In the genomic region with DNA sequence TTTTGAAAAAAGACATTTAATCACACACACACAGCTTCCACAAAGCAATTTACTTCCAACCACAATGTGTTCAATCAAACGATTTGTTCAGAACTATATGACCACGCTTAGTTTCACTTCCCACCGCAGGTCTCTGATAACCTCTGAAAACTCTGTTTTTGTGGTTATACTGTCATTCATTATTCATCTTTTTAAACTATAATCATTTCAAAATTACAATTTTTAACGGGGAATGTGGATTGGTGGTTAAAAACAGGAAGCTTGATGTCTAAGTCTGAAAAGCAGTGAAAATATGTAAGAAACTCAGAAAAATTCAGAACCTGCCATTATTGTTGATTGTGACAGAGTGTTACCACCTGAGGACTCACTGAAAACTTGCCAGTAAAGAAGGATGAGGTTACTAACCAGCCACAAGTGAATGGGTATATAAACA, we compare ENCODE assay signal across 8 cellular contexts. TPM values are rescaled to one million over a fixed set of nuclear protein-coding genes. Genes with fewer than 3 reads are reported as not detected.
DNase-seq lines count a peak whose midpoint lies in the region; ATAC-seq lines count a peak whose summit lies in the region.

No MANE protein-coding gene starts in this region.

- peaks cover 26% of the 10 kb centered on the region for H3K4me1 Mint-ChIP-seq in activated T-cell treated with anti-CD3 and anti-CD28 coated beads, Interleukin-2, amount 50 U/mL, for 4 hours (ENCODE audit: low read depth)

- in situ Hi-C loops in KBM-7 (cut with MboI; ENCODE audit: low pct_unique_long_range_greater_than_20kb, low sequenced_read_pairs) = no loop called here

- no peak overlapping the region for H3K4me3 Mint-ChIP-seq in activated T-cell treated with anti-CD3 and anti-CD28 coated beads, Interleukin-2, amount 50 U/mL, for 4 hours

- intact Hi-C loops in left ventricle myocardium superior (cut with micrococcal nuclease) = no loop called here

- H3K27me3 Mint-ChIP-seq in activated T-cell treated with anti-CD3 and anti-CD28 coated beads, Interleukin-2, amount 50 U/mL, for 4 hours (ENCODE audit: low read depth) = peaks cover 79% of the 10 kb centered on the region

- ATAC-seq in GM21367 (IDR thresholded peaks at IDR 0.05; ENCODE audit: unreplicated experiment) = peak; percentile 70
- ATAC-seq in activated T-cell treated with anti-CD3 and anti-CD28 coated beads, Interleukin-2, amount 50 U/mL, for 4 hours = peak; percentile 92 to 95
- ATAC-seq in left ventricle myocardium superior = no peak

- H3K36me3 Mint-ChIP-seq in activated T-cell treated with anti-CD3 and anti-CD28 coated beads, Interleukin-2, amount 50 U/mL, for 4 hours (ENCODE audit: insufficient read depth) = no peaks in the 10 kb centered on the region

- H3K9me3 Mint-ChIP-seq in activated T-cell treated with anti-CD3 and anti-CD28 coated beads, Interleukin-2, amount 50 U/mL, for 4 hours = no peaks in the 10 kb centered on the region

- DNase-seq in KBM-7 (peak; percentile 75), NCI-H2171 (lab: John Stamatoyannopoulos, UW) (no peak), 8988T (no peak), GM19240 (ENCODE audit: insufficient read length, low spot score) (no peak), left ventricle myocardium superior (no peak)
- DNase-seq in activated T-cell treated with anti-CD3 and anti-CD28 coated beads, Interleukin-2, amount 50 U/mL, for 4 hours = peak; percentile 25
- peak; percentile 80 for DNase-seq in stimulated activated CD8-positive, alpha-beta memory T cell treated with anti-CD3 and anti-CD28 coated beads, Interleukin-4, amount 100 ng/mL, for 48 hours

RNA-seq across cellular contexts. Expression of gene TMEM174, which starts 12.7 kb away (rescaled TPM):
- not detected for total RNA-seq in activated T-cell treated with anti-CD3 and anti-CD28 coated beads, Interleukin-2, amount 50 U/mL, for 4 hours
- not detected for total RNA-seq in left ventricle myocardium superior

RNA-seq across cellular contexts. Expression of gene TMEM171, which starts 39.9 kb away (rescaled TPM):
- under 1 TPM in 1 of 3 donors, not detected in 2; 0.26 TPM for total RNA-seq in activated T-cell treated with anti-CD3 and anti-CD28 coated beads, Interleukin-2, amount 50 U/mL, for 4 hours
- total RNA-seq in left ventricle myocardium superior = not detected

Comparison
In these comparisons a context has a peak if more than half of its experiments do, and no peak if none do; other contexts are left out.
1. DNase-seq: peak in KBM-7 (single experiment), activated T-cell treated with anti-CD3 and anti-CD28 coated beads, Interleukin-2, amount 50 U/mL, for 4 hours (single experiment) and stimulated activated CD8-positive, alpha-beta memory T cell treated with anti-CD3 and anti-CD28 coated beads, Interleukin-4, amount 100 ng/mL, for 48 hours (single experiment); none in NCI-H2171 (single experiment), 8988T (single experiment), GM19240 (single experiment) and left ventricle myocardium superior (single experiment).